1 cellular context compared by ENCODE assay signal in genomic region chr1:24659993-24660665, GRCh38.
TF ChIP-seq lines count a peak whose summit lies in the region.

No MANE protein-coding gene starts in this region.

TF ChIP-seq in HepG2, 621 proteins besides CTCF, POLR2A, EP300 and RAD21 (continued from another document):
- TF ChIP-seq NR2F6 (IDR thresholded peaks at IDR 0.05) (no peak), NR2F6 (CRISPR knock-in tag; IDR thresholded peaks at IDR 0.05) (no peak), DNMT3B (CRISPR knock-in tag; conservative IDR thresholded peaks at IDR 0.05) (no peak), CENPX (CRISPR knock-in tag; IDR thresholded peaks at IDR 0.05) (no peak), RORA (CRISPR knock-in tag; IDR thresholded peaks at IDR 0.05) (no peak), ZMAT5 (CRISPR knock-in tag; IDR thresholded peaks at IDR 0.05; ENCODE audit: borderline replicate concordance, low read depth) (no peak), KDM5A (IDR thresholded peaks at IDR 0.05; ENCODE audit: borderline replicate concordance, low read length) (no peak), NCOA2 (CRISPR knock-in tag; IDR thresholded peaks at IDR 0.05) (no peak), ZNF274 (CRISPR knock-in tag; IDR thresholded peaks at IDR 0.05) (no peak), TIGD3 (CRISPR knock-in tag; IDR thresholded peaks at IDR 0.05; ENCODE audit: borderline replicate concordance) (no peak), WIZ (CRISPR knock-in tag; IDR thresholded peaks at IDR 0.05) (no peak), ZNF816 (CRISPR knock-in tag; IDR thresholded peaks at IDR 0.05; ENCODE audit: borderline replicate concordance) (no peak), KDM5B (CRISPR knock-in tag; IDR thresholded peaks at IDR 0.05; ENCODE audit: borderline replicate concordance) (no peak), ZFP82 (CRISPR knock-in tag; IDR thresholded peaks at IDR 0.05; ENCODE audit: borderline replicate concordance) (no peak)
